8 cellular contexts compared by ENCODE assay signal in the genomic region with DNA sequence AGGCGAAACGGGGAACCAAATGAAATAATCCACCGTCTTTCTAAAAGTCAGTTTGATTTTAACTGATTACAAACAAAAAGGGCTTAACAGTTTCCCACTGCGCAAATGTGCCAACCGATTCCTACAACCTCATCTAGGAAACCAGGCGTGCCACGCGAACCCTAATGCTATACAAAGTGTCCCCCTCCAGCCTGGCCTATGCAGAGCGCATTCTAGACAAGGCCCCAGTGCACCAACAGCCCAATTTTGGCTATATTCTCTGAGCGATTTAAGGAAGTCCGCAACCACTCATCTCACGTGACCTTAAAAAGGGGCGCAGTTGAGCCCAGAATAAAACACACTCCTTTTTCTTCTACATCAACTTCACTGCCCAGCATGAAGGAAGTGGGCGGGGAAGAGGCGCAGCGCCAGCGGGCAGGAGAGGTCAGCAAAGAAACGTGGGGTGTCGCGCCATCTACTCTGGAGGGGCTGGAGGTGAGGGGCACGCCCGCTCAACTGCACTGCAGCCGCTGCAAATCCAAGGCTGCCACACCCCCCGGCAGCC. TPM values are rescaled to one million over a fixed set of nuclear protein-coding genes. Genes with fewer than 3 reads are reported as not detected.
DNase-seq lines count a peak whose midpoint lies in the region; ATAC-seq and TF ChIP-seq lines count a peak whose summit lies in the region.

No MANE protein-coding gene starts in this region.

- H3K9me3 Mint-ChIP-seq in MCF 10A (ENCODE audit: unreplicated experiment): no peaks in the 10 kb centered on the region

- POLR2A ChIA-PET in MCF 10A (lab: Yijun Ruan, JAX): interaction anchor here (1.1 to 2.5 kb wide), 8 partner anchors 10 to 277 kb away, joined by 5 to 21 read pairs (median 8); a partner anchor contains a TSS

- H3K36me3 Mint-ChIP-seq in MCF 10A (ENCODE audit: insufficient read depth, unreplicated experiment): peaks cover 26% of the 10 kb centered on the region

- H3K4me1 Mint-ChIP-seq in MCF 10A (ENCODE audit: insufficient read depth, unreplicated experiment): peaks cover 54% of the 10 kb centered on the region

- peak overlapping the region; percentile 96 for H3K27ac Mint-ChIP-seq in MCF 10A (ENCODE audit: low read depth, unreplicated experiment)

- H3K27me3 Mint-ChIP-seq in MCF 10A (ENCODE audit: insufficient read depth, unreplicated experiment): no peaks in the 10 kb centered on the region

- CTCF ChIA-PET in MCF 10A (lab: Yijun Ruan, JAX): interaction anchor here (0.6 to 2.0 kb wide), 5 partner anchors 10 to 120 kb away, joined by 3 to 6 read pairs (median 3); no protein-coding TSS in a partner anchor

- intact Hi-C loops in MCF 10A (cut with micrococcal nuclease): loop anchor here (5.0 to 10.0 kb wide), 2 partner anchors 280 to 407 kb away; a partner anchor contains a TSS

- peak; percentile 38 for ATAC-seq in GM18861 (IDR thresholded peaks at IDR 0.05; ENCODE audit: unreplicated experiment)
- peak; percentile 35 for ATAC-seq in HG03045 (IDR thresholded peaks at IDR 0.05; ENCODE audit: unreplicated experiment)

- no TSS peak for BruUV-seq in MCF 10A (replicated peaks; lab: Mats Ljungman, UMichigan)

- no peak for TF ChIP-seq CTCF in MCF 10A (IDR thresholded peaks at IDR 0.05; ENCODE audit: unreplicated experiment)

- peak overlapping the region; percentile 97 for H3K4me3 Mint-ChIP-seq in MCF 10A (ENCODE audit: unreplicated experiment)

- DNase-seq in Ammon's horn (ENCODE audit: low spot score) (peak; percentile 76), MCF 10A (ENCODE audit: unreplicated experiment) (peak; percentile 66), iPS-NIHi7 (ENCODE audit: extremely low spot score) (peak; percentile 73)
- DNase-seq in stimulated activated CD8-positive, alpha-beta memory T cell treated with anti-CD3 and anti-CD28 coated beads, Interleukin-12 subunit alpha, Interleukin-12 subunit beta, amount 100 ng/mL, for 4 hours (ENCODE audit: low read depth): peak; percentile 18
- no peak for DNase-seq in activated effector memory CD4-positive, alpha-beta T cell treated with anti-CD3 and anti-CD28 coated beads, Interleukin-2, amount 50 U/mL, for 16 hours

TF ChIP-seq in PFSK-1, 5 proteins besides CTCF, POLR2A, EP300 and RAD21:
- TF ChIP-seq TAF1 (IDR thresholded peaks at IDR 0.05; ENCODE audit: borderline replicate concordance, insufficient read depth, low read length) (no peak), SIN3A (IDR thresholded peaks at IDR 0.05; ENCODE audit: borderline replicate concordance, insufficient read depth, low read length) (peak; percentile 59; the same call in 1 of the 2 replicates)

RNA-seq across cellular contexts. Expression of a gene that starts 0.8 kb away (rescaled TPM):
- 4.1 TPM for polyA plus RNA-seq in PFSK-1 (2012; ENCODE audit: insufficient read length, low read depth)
- total RNA-seq in MCF 10A (2022): 29.1 and 33.7 TPM in 2 replicates

RNA-seq across cellular contexts. Expression of a gene that starts 51.7 kb away (rescaled TPM):
- polyA plus RNA-seq in PFSK-1 (2012; ENCODE audit: insufficient read length, low read depth): not detected
- total RNA-seq in MCF 10A (2022): not detected in 2 replicates
